9 cellular contexts compared by ENCODE assay signal in the genomic region with DNA sequence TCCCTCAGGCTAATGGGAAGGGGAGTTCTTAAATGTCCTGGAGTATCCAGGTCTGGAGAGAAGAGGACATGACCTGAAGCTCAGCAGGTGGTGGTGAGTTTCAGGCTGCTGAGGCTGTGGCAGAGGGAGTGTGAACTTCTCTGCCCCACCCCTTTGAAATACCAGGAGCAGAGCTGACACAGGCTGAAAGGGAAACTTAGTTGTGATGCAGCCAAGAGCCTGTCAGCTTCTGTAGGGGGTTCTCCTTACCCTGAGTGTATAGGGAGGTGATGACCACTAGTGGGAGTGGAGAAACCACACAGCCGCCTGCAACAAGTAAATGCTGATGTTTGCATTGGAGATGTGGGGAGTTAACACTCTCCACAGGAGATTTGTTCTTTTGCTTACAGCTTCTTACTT.
DNase-seq lines count a peak whose midpoint lies in the region; ATAC-seq and TF ChIP-seq lines count a peak whose summit lies in the region.
"Had no signal": no experiment of that assay in that cellular context is flagged by ENCODE, and none has a peak within 500 bp of the region (broad histone marks: within the 10 kb centered on the region; RNA-seq: fewer than 3 reads in every experiment).

No MANE protein-coding gene starts in this region.

- peak overlapping the region in 2 of 3 experiments; percentile 69 to 84 for H3K27ac Mint-ChIP-seq in nephron

- no peak overlapping the region for H3K4me3 Mint-ChIP-seq in nephron

- H3K36me3 Mint-ChIP-seq in nephron (ENCODE audit: low read depth) = no peaks in the 10 kb centered on the region

- peak in 1 of 3 experiments; percentile 13 for TF ChIP-seq CTCF in nephron (IDR thresholded peaks at IDR 0.05; ENCODE audit: unreplicated experiment in 3 of 3)

- H3K4me1 Mint-ChIP-seq in nephron = peaks cover 4% of the 10 kb centered on the region

- intact Hi-C loops in left ventricle myocardium superior (cut with micrococcal nuclease) = no loop called here

- H3K27me3 Mint-ChIP-seq in nephron (ENCODE audit: low read depth) = peaks cover 25% of the 10 kb centered on the region

- H3K9me3 Mint-ChIP-seq in nephron = no peaks in the 10 kb centered on the region

- peak; percentile 66 for ATAC-seq in HG02759 (IDR thresholded peaks at IDR 0.05; ENCODE audit: unreplicated experiment)
- ATAC-seq in left ventricle myocardium superior = no peak

- DNase-seq in NCI-H1417 (lab: John Stamatoyannopoulos, UW) = peak in 2 of 3 experiments; percentile 2 to 13
- no peak for DNase-seq in NCI-H1417 treated with DMSO at 0.1 percent for 48 hours (lab: John Stamatoyannopoulos, UW)
- DNase-seq in RPMI7951 (ENCODE audit: low read depth) = peak; percentile 10
- DNase-seq in DMS53 treated with DMSO at 0.1 percent for 48 hours (lab: John Stamatoyannopoulos, UW; ENCODE audit: unreplicated experiment) = no peak
- no peak for DNase-seq in left ventricle myocardium superior
- no peak for DNase-seq in activated CD4-positive, alpha-beta T cell treated with anti-CD3 and anti-CD28 coated beads for 4 hours
- DNase-seq: stimulated activated CD4-positive, alpha-beta T cell treated with anti-CD3 and anti-CD28 coated beads, Interleukin-4, amount 100 ng/mL, for 1 hour had no signal

Comparison
In these comparisons a context has a peak if more than half of its experiments do, and no peak if none do; other contexts are left out.
1. DNase-seq: peak in NCI-H1417 (2 of 3) and RPMI7951 (single experiment); none in NCI-H1417 treated with DMSO at 0.1 percent for 48 hours (single experiment), DMS53 treated with DMSO at 0.1 percent for 48 hours (single experiment), left ventricle myocardium superior (single experiment) and activated CD4-positive, alpha-beta T cell treated with anti-CD3 and anti-CD28 coated beads for 4 hours (0 of 2).